In the genomic region with DNA sequence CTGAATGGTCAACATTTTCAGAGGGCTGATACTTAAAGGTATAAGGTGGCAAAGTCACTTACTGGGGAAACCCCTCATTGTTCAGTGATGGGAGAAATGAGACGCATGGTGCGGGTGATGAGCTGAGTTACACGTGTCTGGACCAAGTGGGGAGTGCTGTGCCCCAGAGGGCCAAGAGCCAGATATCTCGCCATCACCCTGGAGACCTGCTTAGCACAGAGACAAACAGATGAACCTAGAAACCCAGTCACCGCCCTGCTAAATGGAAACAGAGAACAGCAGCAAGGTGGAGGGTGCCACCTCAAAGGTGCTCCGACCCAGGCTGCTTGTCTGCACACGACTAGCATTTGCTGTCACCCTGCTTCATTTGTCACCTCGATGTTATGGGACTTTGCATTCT, we compare ENCODE assay signal across 24 cellular contexts.
"Had no signal": no experiment of that assay in that cellular context is flagged by ENCODE, and none has a peak within 500 bp of the region (broad histone marks: within the 10 kb centered on the region; RNA-seq: fewer than 3 reads in every experiment).

No MANE protein-coding gene starts in this region.

- H3K9me3 Mint-ChIP-seq: naive thymus-derived CD4-positive, alpha-beta T cell; stimulated activated effector memory CD8-positive, alpha-beta T cell treated with anti-CD3 and anti-CD28 coated beads, Interleukin-12 subunit alpha, Interleukin-12 subunit beta, amount 100 ng/mL, for 72 hours had no signal

- H3K9me3 ChIP-seq: esophagus muscularis mucosa, gastroesophageal sphincter, heart right ventricle, left lung, psoas muscle, sigmoid colon, stomach, thyroid gland, vagina had no signal

- H3K27me3 Mint-ChIP-seq: naive thymus-derived CD4-positive, alpha-beta T cell had no signal

- ATAC-seq: foreskin keratinocyte; gastroesophageal sphincter; heart right ventricle; left lung; naive thymus-derived CD4-positive, alpha-beta T cell; psoas muscle; stimulated activated effector memory CD8-positive, alpha-beta T cell treated with anti-CD3 and anti-CD28 coated beads, Interleukin-12 subunit alpha, Interleukin-12 subunit beta, amount 100 ng/mL, for 72 hours had no signal

- H3K27ac ChIP-seq: dorsolateral prefrontal cortex, esophagus muscularis mucosa, foreskin keratinocyte, gastroesophageal sphincter, heart right ventricle, left lung, psoas muscle, sigmoid colon, thyroid gland had no signal

- DNase-seq: dorsolateral prefrontal cortex; effector CD8-positive, alpha-beta T cell; foreskin keratinocyte; heart right ventricle; hippocampal formation; left cardiac atrium; left lung; mesendoderm; midbrain; naive thymus-derived CD4-positive, alpha-beta T cell; nucleus accumbens; psoas muscle; right cardiac atrium; sigmoid colon; stimulated activated CD4-positive, alpha-beta T cell treated with anti-CD3 and anti-CD28 coated beads, Interleukin-2, amount 100 ng/mL, for 24 hours; stimulated activated CD4-positive, alpha-beta T cell treated with anti-CD3 and anti-CD28 coated beads, Interleukin-4, amount 100 ng/mL, for 24 hours; stimulated activated naive CD4-positive, alpha-beta T cell treated with Interleukin-2 at 50 U/mL for 16 hours; stomach; thyroid gland; trophoblast cell had no signal

- H3K4me3 ChIP-seq: dorsolateral prefrontal cortex, esophagus muscularis mucosa, gastroesophageal sphincter, heart right ventricle, left lung, psoas muscle, sigmoid colon, stomach, thyroid gland, vagina had no signal

- H3K27ac Mint-ChIP-seq: stimulated activated effector memory CD8-positive, alpha-beta T cell treated with anti-CD3 and anti-CD28 coated beads, Interleukin-12 subunit alpha, Interleukin-12 subunit beta, amount 100 ng/mL, for 72 hours had no signal

- H3K36me3 ChIP-seq: vagina had no signal

- H3K27me3 ChIP-seq: dorsolateral prefrontal cortex, esophagus muscularis mucosa, foreskin keratinocyte, gastroesophageal sphincter, heart right ventricle, left lung, sigmoid colon, stomach, thyroid gland, vagina had no signal

- H3K4me1 ChIP-seq: esophagus muscularis mucosa, foreskin keratinocyte, gastroesophageal sphincter, heart right ventricle, left lung, psoas muscle, sigmoid colon, stomach, thyroid gland had no signal

- H3K4me3 Mint-ChIP-seq: naive thymus-derived CD4-positive, alpha-beta T cell; stimulated activated effector memory CD8-positive, alpha-beta T cell treated with anti-CD3 and anti-CD28 coated beads, Interleukin-12 subunit alpha, Interleukin-12 subunit beta, amount 100 ng/mL, for 72 hours had no signal
